In genomic region chr12:109863961-109864712, GRCh38 we compare ENCODE assay signal across 7 cellular contexts. TPM values are rescaled to one million over a fixed set of nuclear protein-coding genes. Genes with fewer than 3 reads are reported as not detected.
DNase-seq lines count a peak whose midpoint lies in the region; ATAC-seq, FAIRE-seq and TF ChIP-seq lines count a peak whose summit lies in the region.

No MANE protein-coding gene starts in this region.

- H3K56ac ChIP-seq in IMR-90 (ENCODE audit: extremely low read depth, insufficient read depth, low read length), result no peak overlapping the region

- peak overlapping the region; percentile 62 for H2AK9ac ChIP-seq in IMR-90 (replicated peaks; ENCODE audit: low read depth, low read length, poor library complexity)

- no peaks in the 10 kb centered on the region for H3K9me3 Mint-ChIP-seq in activated CD8-positive, alpha-beta T cell treated with anti-CD3 and anti-CD28 coated beads, Interleukin-2, amount 10 ng/mL, durations not matched to agents 7 days and 5 days (ENCODE audit: insufficient read depth)
- H3K9me3 Mint-ChIP-seq in stimulated activated naive CD8-positive, alpha-beta T cell treated with anti-CD3 and anti-CD28 coated beads, Interleukin-15, amount 100 ng/mL, for 72 hours, result no peaks in the 10 kb centered on the region

- TF ChIP-seq POLR2A in IMR-90 (IDR thresholded peaks at IDR 0.05; ENCODE audit: low read depth, low read length), result no peak

- DNase-seq in IMR-90 (peak; percentile 63), keratinocyte (ENCODE audit: low read depth, low spot score) (no peak)
- DNase-seq in activated CD8-positive, alpha-beta T cell treated with anti-CD3 and anti-CD28 coated beads, Interleukin-2, amount 10 ng/mL, durations not matched to agents 7 days and 5 days, result peak; percentile 48
- no peak for DNase-seq in stimulated activated naive CD8-positive, alpha-beta T cell treated with anti-CD3 and anti-CD28 coated beads, Interleukin-15, amount 100 ng/mL, for 72 hours

- in situ Hi-C loops in IMR-90 (cut with MboI; ENCODE audit: low sequenced_read_pairs), result no loop called here

- no peak overlapping the region for H2BK120ac ChIP-seq in IMR-90 (ENCODE audit: low read depth, low read length)

- 0 out of 2 replicates have a peak overlapping the region, but pooled peaks have one; percentile 13 for H3K23ac ChIP-seq in IMR-90 (ENCODE audit: low read depth, low read length)

- H3K9me1 ChIP-seq in IMR-90 (ENCODE audit: insufficient read depth, low read length) (peaks cover 18% of the 10 kb centered on the region), keratinocyte (ENCODE audit: control insufficient read depth, extremely low read depth, insufficient read depth, low read length) (peaks cover 2% of the 10 kb centered on the region)

- no peak overlapping the region; the same call in 1 of the 2 replicates for H2BK20ac ChIP-seq in IMR-90 (ENCODE audit: low read depth, low read length)

- intact Hi-C loops in IMR-90 (cut with micrococcal nuclease), result no loop called here

- no peak overlapping the region for H2BK15ac ChIP-seq in IMR-90 (ENCODE audit: low read depth, low read length)

- H2BK5ac ChIP-seq in IMR-90 (ENCODE audit: low read depth, low read length, poor library complexity, severe bottlenecking), result no peak overlapping the region

- 0 out of 4 replicates have a peak overlapping the region, but pooled peaks of 1 of the 2 experiments have one; percentile 4 for H4K8ac ChIP-seq in IMR-90 (ENCODE audit: low read depth in 2 of 2, low read length in 2 of 2)

- no peak overlapping the region for H3K4ac ChIP-seq in IMR-90 (ENCODE audit: low read depth, low read length)

- peak overlapping the region; percentile 45 for H2AK5ac ChIP-seq in IMR-90 (ENCODE audit: low read depth, low read length)

- ATAC-seq in IMR-90 (ENCODE audit: low read depth), result peak; percentile 96
- ATAC-seq in activated CD8-positive, alpha-beta T cell treated with anti-CD3 and anti-CD28 coated beads, Interleukin-2, amount 10 ng/mL, durations not matched to agents 7 days and 5 days, result peak; percentile 91
- ATAC-seq in stimulated activated naive CD8-positive, alpha-beta T cell treated with anti-CD3 and anti-CD28 coated beads, Interleukin-15, amount 100 ng/mL, for 72 hours, result peak; percentile 37
- no peak for ATAC-seq in GM19395 (IDR thresholded peaks at IDR 0.05; ENCODE audit: unreplicated experiment)
- no peak for ATAC-seq in HG03175 (IDR thresholded peaks at IDR 0.05; ENCODE audit: unreplicated experiment)
- ATAC-seq in HG03565 (IDR thresholded peaks at IDR 0.05; ENCODE audit: unreplicated experiment), result no peak

- peaks cover 7% of the 10 kb centered on the region; the same call in 1 of the 2 replicates for H3K4me1 ChIP-seq in IMR-90 (ENCODE audit: control insufficient read depth, insufficient read depth, low read length)
- H3K4me1 ChIP-seq in keratinocyte (ENCODE audit: control insufficient read depth, extremely low read depth, insufficient read depth, low read length), result peaks cover 31% of the 10 kb centered on the region

- no TSS peak for BruUV-seq in IMR-90 (replicated peaks; lab: Mats Ljungman, UMichigan)

- H3K4me1 Mint-ChIP-seq in activated CD8-positive, alpha-beta T cell treated with anti-CD3 and anti-CD28 coated beads, Interleukin-2, amount 10 ng/mL, durations not matched to agents 7 days and 5 days (ENCODE audit: low read depth), result peaks cover 21% of the 10 kb centered on the region
- H3K4me1 Mint-ChIP-seq in stimulated activated naive CD8-positive, alpha-beta T cell treated with anti-CD3 and anti-CD28 coated beads, Interleukin-15, amount 100 ng/mL, for 72 hours, result peaks cover 16% of the 10 kb centered on the region

- H3K4me3 Mint-ChIP-seq in activated CD8-positive, alpha-beta T cell treated with anti-CD3 and anti-CD28 coated beads, Interleukin-2, amount 10 ng/mL, durations not matched to agents 7 days and 5 days, result no peak overlapping the region
- H3K4me3 Mint-ChIP-seq in stimulated activated naive CD8-positive, alpha-beta T cell treated with anti-CD3 and anti-CD28 coated beads, Interleukin-15, amount 100 ng/mL, for 72 hours, result no peak overlapping the region

- no peaks in the 10 kb centered on the region for H3K27me3 ChIP-seq in IMR-90 (ENCODE audit: control insufficient read depth, insufficient read depth, low read length)
- no peaks in the 10 kb centered on the region for H3K27me3 ChIP-seq in keratinocyte (ENCODE audit: control insufficient read depth, extremely low read depth, insufficient read depth, low read length)

- H3K9ac ChIP-seq in IMR-90 (ENCODE audit: low read depth, low read length) (no peak overlapping the region), keratinocyte (ENCODE audit: control insufficient read depth, extremely low read depth, insufficient read depth, low read length) (peak overlapping the region; percentile 4)

- no peak for TF ChIP-seq RAD21 in IMR-90 (IDR thresholded peaks at IDR 0.05; ENCODE audit: low read length)

- POLR2A ChIA-PET in IMR-90 (lab: Charles Lee; ENCODE audit: unreplicated experiment), result interaction anchor here (0.6 kb wide), 1 partner anchor 36 kb away, joined by 3 read pairs; no protein-coding TSS in a partner anchor
- POLR2A ChIA-PET in activated CD8-positive, alpha-beta T cell treated with anti-CD3 and anti-CD28 coated beads, Interleukin-2, amount 10 ng/mL, durations not matched to agents 7 days and 5 days (lab: Charles Lee), result no interaction called here

- H3K27me3 Mint-ChIP-seq in activated CD8-positive, alpha-beta T cell treated with anti-CD3 and anti-CD28 coated beads, Interleukin-2, amount 10 ng/mL, durations not matched to agents 7 days and 5 days (ENCODE audit: low read depth), result no peaks in the 10 kb centered on the region
- H3K27me3 Mint-ChIP-seq in stimulated activated naive CD8-positive, alpha-beta T cell treated with anti-CD3 and anti-CD28 coated beads, Interleukin-15, amount 100 ng/mL, for 72 hours, result no peaks in the 10 kb centered on the region

- peak; percentile 26 for FAIRE-seq in keratinocyte (lab: Jason Lieb, UNC)

- peaks cover 20 to 56% of the 10 kb centered on the region in 2 experiments for H3K79me1 ChIP-seq in IMR-90 (ENCODE audit: low read depth in 1 of 2, low read length in 2 of 2)

- WGBS in IMR-90 (ENCODE audit: extremely low coverage in 2 of 2, insufficient read length in 1 of 2), 2 experiments, result no CpG with 5 or more reads among the region's 7 CpGs

- no peak overlapping the region for H4K5ac ChIP-seq in IMR-90 (ENCODE audit: low read depth, low read length)

- TF ChIP-seq CTCF in IMR-90 (conservative IDR thresholded peaks at IDR 0.05; ENCODE audit: low read depth, low read length) (no peak), keratinocyte (optimal IDR thresholded peaks at IDR 0.05 in 1 of 3, IDR thresholded peaks at IDR 0.05 in 1 of 3, conservative IDR thresholded peaks at IDR 0.05 in 1 of 3; ENCODE audit: extremely low read depth in 1 of 3, insufficient read depth in 2 of 3, low read length in 3 of 3) (no peak)

- H3K4me3 ChIP-seq in IMR-90 (ENCODE audit: insufficient read depth, low read depth, low read length), result no peak overlapping the region
- no peak overlapping the region for H3K4me3 ChIP-seq in keratinocyte (ENCODE audit: control insufficient read depth in 2 of 3, extremely low read depth in 1 of 3, insufficient read depth in 2 of 3, low read depth in 1 of 3, low read length in 3 of 3)

- CTCF ChIA-PET in IMR-90 (lab: Yijun Ruan, JAX), result interaction anchor here (1.4 kb wide), 1 partner anchor 11 kb away, joined by 3 read pairs; no protein-coding TSS in a partner anchor
- CTCF ChIA-PET in activated CD8-positive, alpha-beta T cell treated with anti-CD3 and anti-CD28 coated beads, Interleukin-2, amount 10 ng/mL, durations not matched to agents 7 days and 5 days (lab: Charles Lee), result interaction anchor here (1.9 to 5.0 kb wide), 3 partner anchors 10 to 19 kb away, joined by 5 to 40 read pairs (median 22); no protein-coding TSS in a partner anchor

- H4K91ac ChIP-seq in IMR-90 (ENCODE audit: insufficient read depth, low read depth, low read length), result peak overlapping the region; percentile 5; the same call in 1 of the 2 replicates

- peaks cover 4% of the 10 kb centered on the region for H3K36me3 ChIP-seq in IMR-90 (ENCODE audit: control insufficient read depth, insufficient read depth, low read length)
- peaks cover 4 to 9% of the 10 kb centered on the region in 2 experiments for H3K36me3 ChIP-seq in keratinocyte (ENCODE audit: control insufficient read depth in 2 of 2, extremely low read depth in 1 of 2, insufficient read depth in 2 of 2, low read length in 2 of 2)

- H3K27ac ChIP-seq in IMR-90 (ENCODE audit: insufficient read depth, low read length), result peak overlapping the region; percentile 7; the same call in 1 of the 2 replicates
- H3K27ac ChIP-seq in keratinocyte (ENCODE audit: control insufficient read depth, insufficient read depth, low read length), result peak overlapping the region; percentile 45

- no peak overlapping the region for H3K4me2 ChIP-seq in IMR-90 (ENCODE audit: low read depth, low read length)
- peak overlapping the region; percentile 6 for H3K4me2 ChIP-seq in keratinocyte (ENCODE audit: control insufficient read depth, extremely low read depth, insufficient read depth, low read depth, low read length)

- dilution Hi-C loops in IMR-90 (cut with HindIII; ENCODE audit: low sequenced_read_pairs, unreplicated experiment), result no loop called here
- dilution Hi-C loops in keratinocyte (cut with MboI; ENCODE audit: extremely low pct_ligation_motif_present, low sequenced_read_pairs), result no loop called here

- no peaks in the 10 kb centered on the region for H3K9me3 ChIP-seq in IMR-90 (ENCODE audit: control insufficient read depth, insufficient read depth, low read length)
- H3K9me3 ChIP-seq in keratinocyte (ENCODE audit: control insufficient read depth, low read depth, low read length), result no peaks in the 10 kb centered on the region

- peaks cover 13% of the 10 kb centered on the region for H3K79me2 ChIP-seq in keratinocyte (ENCODE audit: control insufficient read depth, insufficient read depth, low read length)

- H3K14ac ChIP-seq in IMR-90 (replicated peaks; ENCODE audit: low read depth, low read length), result peak overlapping the region; percentile 27; the same call in 1 of the 2 replicates

- H3K36me3 Mint-ChIP-seq in activated CD8-positive, alpha-beta T cell treated with anti-CD3 and anti-CD28 coated beads, Interleukin-2, amount 10 ng/mL, durations not matched to agents 7 days and 5 days (ENCODE audit: low read depth), result no peaks in the 10 kb centered on the region

- H2AFZ ChIP-seq in IMR-90 (replicated peaks; ENCODE audit: low read length, poor library complexity) (peak overlapping the region; percentile 12), keratinocyte (ENCODE audit: control insufficient read depth, low read length) (no peak overlapping the region)

- H3K18ac ChIP-seq in IMR-90 (ENCODE audit: low read depth, low read length), result no peak overlapping the region

- peaks cover 16% of the 10 kb centered on the region for H4K20me1 ChIP-seq in IMR-90 (ENCODE audit: insufficient read depth, low read length)
- H4K20me1 ChIP-seq in keratinocyte (ENCODE audit: control insufficient read depth, extremely low read depth, insufficient read depth, low read length), result no peaks in the 10 kb centered on the region

- peak overlapping the region; percentile 77 for H3K27ac Mint-ChIP-seq in activated CD8-positive, alpha-beta T cell treated with anti-CD3 and anti-CD28 coated beads, Interleukin-2, amount 10 ng/mL, durations not matched to agents 7 days and 5 days
- H3K27ac Mint-ChIP-seq in stimulated activated naive CD8-positive, alpha-beta T cell treated with anti-CD3 and anti-CD28 coated beads, Interleukin-15, amount 100 ng/mL, for 72 hours, result peak overlapping the region in 1 of 2 donors; percentile 13

RNA-seq across cellular contexts. Expression of gene GLTP, which starts 16.2 kb away (rescaled TPM):
- 58.4 and 67.2 TPM in 2 replicates for total RNA-seq in IMR-90 (2012; rRNA removed)
- polyA plus RNA-seq in IMR-90 (2012; rRNA removed), result 32.5 and 34.4 TPM in 2 replicates
- 23.4 and 23.7 TPM in 2 replicates for polyA plus RNA-seq in IMR-90 (2012; cell fraction: cytosol; rRNA removed)
- 5.7 and 6.9 TPM in 2 replicates for polyA plus RNA-seq in IMR-90 (2012; cell fraction: nucleus; rRNA removed; ENCODE audit: low replicate concordance)
- total RNA-seq in activated CD8-positive, alpha-beta T cell treated with anti-CD3 and anti-CD28 coated beads, Interleukin-2, amount 10 ng/mL, durations not matched to agents 7 days and 5 days, result 10 to 100 TPM; 19.9 to 20.9 TPM
- 54.6 to 73.7 TPM (median 66.9 TPM) in 3 replicates for polyA plus RNA-seq in keratinocyte
- polyA plus RNA-seq in keratinocyte (2011; ENCODE audit: low read depth), result 423 TPM
- polyA plus RNA-seq in keratinocyte (2011; cell fraction: cytosol; rRNA removed), result 81.7 and 87.6 TPM in 2 replicates
- polyA plus RNA-seq in keratinocyte (2011; cell fraction: nucleus; rRNA removed), result 41.8 and 43.0 TPM in 2 replicates
- 58.9 and 522 TPM in 2 replicates for polyA plus RNA-seq in keratinocyte (2012; ENCODE audit: low replicate concordance)
- 94.5 to 199 TPM (median 154 TPM) in 3 replicates for polyA minus RNA-seq in keratinocyte
- polyA minus RNA-seq in keratinocyte (2011; cell fraction: cytosol; rRNA and poly(A)+ RNA removed), result 149 TPM
- polyA minus RNA-seq in keratinocyte (2011; cell fraction: nucleus; rRNA and poly(A)+ RNA removed), result 19.4 and 20.9 TPM in 2 replicates

RNA-seq across cellular contexts. Expression of gene TRPV4, which starts 30.9 kb away (rescaled TPM):
- 1.1 TPM in 2 replicates for total RNA-seq in IMR-90 (2012; rRNA removed)
- polyA plus RNA-seq in IMR-90 (2012; rRNA removed) (6.1 and 6.6 TPM in 2 replicates), keratinocyte (0.46 to 0.76 TPM (median 0.70 TPM) in 3 replicates)
- polyA plus RNA-seq in IMR-90 (2012; cell fraction: cytosol; rRNA removed), result 4.6 and 7.1 TPM in 2 replicates
- 10.1 and 18.5 TPM in 2 replicates for polyA plus RNA-seq in IMR-90 (2012; cell fraction: nucleus; rRNA removed; ENCODE audit: low replicate concordance)
- not detected for total RNA-seq in activated CD8-positive, alpha-beta T cell treated with anti-CD3 and anti-CD28 coated beads, Interleukin-2, amount 10 ng/mL, durations not matched to agents 7 days and 5 days
- polyA plus RNA-seq in keratinocyte (2011; ENCODE audit: low read depth), result 0.29 TPM
- polyA plus RNA-seq in keratinocyte (2011; cell fraction: cytosol; rRNA removed), result 0.17 and 0.44 TPM in 2 replicates
- polyA plus RNA-seq in keratinocyte (2011; cell fraction: nucleus; rRNA removed), result 0.59 TPM in 2 replicates
- 0.65 and 0.68 TPM in 2 replicates for polyA plus RNA-seq in keratinocyte (2012; ENCODE audit: low replicate concordance)
- 0.64 to 4.9 TPM (median 0.76 TPM) in 3 replicates for polyA minus RNA-seq in keratinocyte
- 0.77 TPM for polyA minus RNA-seq in keratinocyte (2011; cell fraction: cytosol; rRNA and poly(A)+ RNA removed)
- 0.23 and 0.32 TPM in 2 replicates for polyA minus RNA-seq in keratinocyte (2011; cell fraction: nucleus; rRNA and poly(A)+ RNA removed)

RNA-seq across cellular contexts. Expression of gene TCHP, which starts 35.9 kb away (rescaled TPM):
- 6.1 and 11.4 TPM in 2 replicates for total RNA-seq in IMR-90 (2012; rRNA removed)
- 10.9 and 13.4 TPM in 2 replicates for polyA plus RNA-seq in IMR-90 (2012; rRNA removed)
- polyA plus RNA-seq in IMR-90 (2012; cell fraction: cytosol; rRNA removed), result 9.3 and 11.2 TPM in 2 replicates
- polyA plus RNA-seq in IMR-90 (2012; cell fraction: nucleus; rRNA removed; ENCODE audit: low replicate concordance), result 40.1 and 40.5 TPM in 2 replicates
- 10 to 100 TPM; 31.0 to 33.3 TPM for total RNA-seq in activated CD8-positive, alpha-beta T cell treated with anti-CD3 and anti-CD28 coated beads, Interleukin-2, amount 10 ng/mL, durations not matched to agents 7 days and 5 days
- 6.8 to 10.1 TPM (median 9.6 TPM) in 3 replicates for polyA plus RNA-seq in keratinocyte
- polyA plus RNA-seq in keratinocyte (2011; ENCODE audit: low read depth), result 24.3 TPM
- polyA plus RNA-seq in keratinocyte (2011; cell fraction: cytosol; rRNA removed), result 7.0 and 9.5 TPM in 2 replicates
- 17.2 and 18.2 TPM in 2 replicates for polyA plus RNA-seq in keratinocyte (2011; cell fraction: nucleus; rRNA removed)
- polyA plus RNA-seq in keratinocyte (2012; ENCODE audit: low replicate concordance), result 13.0 and 13.7 TPM in 2 replicates
- 2.2 to 5.2 TPM (median 5.2 TPM) in 3 replicates for polyA minus RNA-seq in keratinocyte
- 3.3 TPM for polyA minus RNA-seq in keratinocyte (2011; cell fraction: cytosol; rRNA and poly(A)+ RNA removed)
- polyA minus RNA-seq in keratinocyte (2011; cell fraction: nucleus; rRNA and poly(A)+ RNA removed), result 3.3 and 3.5 TPM in 2 replicates

Comparison
In these comparisons a context has a peak if more than half of its experiments do, and no peak if none do; other contexts are left out.
1. ATAC-seq: peak in IMR-90 (single experiment), activated CD8-positive, alpha-beta T cell treated with anti-CD3 and anti-CD28 coated beads, Interleukin-2, amount 10 ng/mL, durations not matched to agents 7 days and 5 days (single experiment) and stimulated activated naive CD8-positive, alpha-beta T cell treated with anti-CD3 and anti-CD28 coated beads, Interleukin-15, amount 100 ng/mL, for 72 hours (single experiment); none in GM19395 (single experiment), HG03175 (single experiment) and HG03565 (single experiment).
2. DNase-seq: peak in IMR-90 (single experiment) and activated CD8-positive, alpha-beta T cell treated with anti-CD3 and anti-CD28 coated beads, Interleukin-2, amount 10 ng/mL, durations not matched to agents 7 days and 5 days (single experiment); none in keratinocyte (single experiment) and stimulated activated naive CD8-positive, alpha-beta T cell treated with anti-CD3 and anti-CD28 coated beads, Interleukin-15, amount 100 ng/mL, for 72 hours (0 of 2).